8 cellular contexts compared by ENCODE assay signal in the genomic region with DNA sequence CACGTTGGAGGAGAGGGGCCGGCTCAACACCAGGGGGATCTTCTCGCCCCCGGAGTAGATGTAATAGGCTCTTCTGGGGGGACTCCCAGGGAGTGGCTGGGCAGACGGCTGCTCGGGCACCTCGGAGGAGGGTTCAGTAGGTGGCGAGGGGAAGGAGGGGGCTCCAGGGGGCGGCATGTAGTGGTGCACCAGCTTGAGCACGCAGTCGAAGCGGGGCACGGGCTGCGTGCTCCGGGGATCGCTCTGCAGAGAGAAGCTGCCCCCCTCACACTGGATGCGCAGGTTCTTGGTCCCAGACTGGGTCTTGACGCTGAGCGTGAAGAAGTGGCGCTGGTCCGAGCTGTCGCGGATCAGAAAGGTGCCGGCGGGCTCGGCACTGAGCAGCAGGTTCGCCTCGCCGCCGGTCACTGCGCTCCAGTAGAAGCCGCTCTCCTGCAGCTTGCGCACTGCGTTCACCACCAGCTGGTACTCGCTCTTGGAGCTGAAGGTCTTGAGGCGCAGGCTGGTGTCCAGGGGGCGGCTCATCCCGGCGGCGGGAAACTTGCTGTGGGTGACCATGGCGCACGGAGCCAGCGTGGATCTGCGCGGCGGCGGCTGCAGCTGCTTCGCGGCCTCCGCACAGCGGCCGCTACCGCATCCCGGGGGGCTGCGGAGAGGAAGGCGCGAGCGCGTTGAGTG.
DNase-seq lines count a peak whose midpoint lies in the region.

No MANE protein-coding gene starts in this region.

- H3K4me1 Mint-ChIP-seq in activated naive CD4-positive, alpha-beta T cell treated with anti-CD3 and anti-CD28 coated beads, Interleukin-2, amount 50 U/mL, for 24 hours, result peaks cover 44% of the 10 kb centered on the region

- peak overlapping the region; percentile 82 for H3K4me3 ChIP-seq in iPS-11a (ENCODE audit: low read depth, low read length)
- H3K4me3 ChIP-seq in skin epidermis, result peak overlapping the region; percentile 68 to 95 (median 83)

- peak overlapping the region; percentile 59 to 99 (median 98) for H3K27ac ChIP-seq in skin epidermis

- H3K36me3 Mint-ChIP-seq in activated naive CD4-positive, alpha-beta T cell treated with anti-CD3 and anti-CD28 coated beads, Interleukin-2, amount 50 U/mL, for 24 hours, result peaks cover 11% of the 10 kb centered on the region

- H3K27me3 Mint-ChIP-seq in activated naive CD4-positive, alpha-beta T cell treated with anti-CD3 and anti-CD28 coated beads, Interleukin-2, amount 50 U/mL, for 24 hours, result no peaks in the 10 kb centered on the region

- no peaks in the 10 kb centered on the region for H3K9me3 Mint-ChIP-seq in activated naive CD4-positive, alpha-beta T cell treated with anti-CD3 and anti-CD28 coated beads, Interleukin-2, amount 50 U/mL, for 24 hours

- peak overlapping the region; percentile 79 for H3K27ac Mint-ChIP-seq in activated naive CD4-positive, alpha-beta T cell treated with anti-CD3 and anti-CD28 coated beads, Interleukin-2, amount 50 U/mL, for 24 hours

- peak; percentile 43 for DNase-seq in NCI-H2227 (lab: John Stamatoyannopoulos, UW; ENCODE audit: unreplicated experiment)
- DNase-seq in NCI-H2227 treated with DMSO at 0.1 percent for 48 hours (lab: John Stamatoyannopoulos, UW), result no peak
- DNase-seq in T-helper 9 cell, result no peak
- DNase-seq in kidney glomerular epithelial cell (lab: John Stamatoyannopoulos, UW), result no peak
- no peak for DNase-seq in foreskin melanocyte

- peak overlapping the region; percentile 90 for H3K4me3 Mint-ChIP-seq in activated naive CD4-positive, alpha-beta T cell treated with anti-CD3 and anti-CD28 coated beads, Interleukin-2, amount 50 U/mL, for 24 hours
